30 cellular contexts compared by ENCODE assay signal in genomic region chr10:86282664-86283465, GRCh38.
DNase-seq lines count a peak whose midpoint lies in the region; ATAC-seq and TF ChIP-seq lines count a peak whose summit lies in the region.
"Had no signal": no experiment of that assay in that cellular context is flagged by ENCODE, and none has a peak within 500 bp of the region (broad histone marks: within the 10 kb centered on the region; RNA-seq: fewer than 3 reads in every experiment).

No MANE protein-coding gene starts in this region.

- no peak overlapping the region for H3K27ac ChIP-seq in lung (ENCODE audit: low read depth in 1 of 2, low read length in 1 of 2)
- H3K27ac ChIP-seq in spleen: no peak overlapping the region
- H3K27ac ChIP-seq: epithelial cell of prostate, neural progenitor cell, parathyroid adenoma, right lobe of liver had no signal

- TF ChIP-seq POLR2A in spleen (IDR thresholded peaks at IDR 0.05): no peak

- H3K4me3 Mint-ChIP-seq in stimulated activated naive CD8-positive, alpha-beta T cell treated with anti-CD3 and anti-CD28 coated beads, Interleukin-15, amount 100 ng/mL, for 72 hours: no peak overlapping the region
- no peak overlapping the region for H3K4me3 Mint-ChIP-seq in activated naive CD8-positive, alpha-beta T cell treated with anti-CD3 and anti-CD28 coated beads, Interleukin-2, amount 50 U/mL, for 24 hours
- H3K4me3 Mint-ChIP-seq: activated naive CD4-positive, alpha-beta T cell treated with anti-CD3 and anti-CD28 coated beads, Interleukin-2, amount 50 U/mL, for 24 hours; activated T-helper 1 cell treated with anti-CD3 and anti-CD28 coated beads, Interleukin-12 subunit alpha, Interleukin-12 subunit beta, Interleukin-2, Interleukin-4 antibody, amounts not matched to agents 30 ng/mL and 10 ng/mL and 1 ng/mL, durations not matched to agents 14 hours and 24 hours and 36 hours; CD4-positive, alpha-beta T cell; GM23338; neural progenitor cell; T-cell had no signal

- H3K36me3 ChIP-seq in lung (ENCODE audit: control insufficient read depth in 2 of 2, insufficient read depth in 2 of 2, low read length in 2 of 2): no peaks in the 10 kb centered on the region
- H3K36me3 ChIP-seq in spleen: no peaks in the 10 kb centered on the region
- H3K36me3 ChIP-seq: right lobe of liver had no signal

- ATAC-seq in stimulated activated naive CD8-positive, alpha-beta T cell treated with anti-CD3 and anti-CD28 coated beads, Interleukin-15, amount 100 ng/mL, for 72 hours: peak; percentile 27
- ATAC-seq in stimulated activated naive CD8-positive, alpha-beta T cell treated with anti-CD3 and anti-CD28 coated beads, Interleukin-15, Interleukin-2, amounts not matched to agents 100 U/mL and 50 U/mL, for 24 hours: no peak
- ATAC-seq in lung (ENCODE audit: insufficient read depth, low FRiP score) (no peak), HG03565 (IDR thresholded peaks at IDR 0.05; ENCODE audit: unreplicated experiment) (no peak)
- no peak for ATAC-seq in activated naive CD8-positive, alpha-beta T cell treated with anti-CD3 and anti-CD28 coated beads, Interleukin-2, amount 50 U/mL, for 24 hours
- ATAC-seq: GM23338, K562, left colon, right lobe of liver, T-cell had no signal

- intact Hi-C loops in spleen (cut with DNase I; ENCODE audit: low total_unique reads): no loop called here

- no peak for TF ChIP-seq CTCF in lung (IDR thresholded peaks at IDR 0.05; ENCODE audit: control extremely low read depth, extremely low read depth)
- no peak for TF ChIP-seq CTCF in spleen (IDR thresholded peaks at IDR 0.05 in 8 of 11, conservative IDR thresholded peaks at IDR 0.05 in 3 of 11)

- WGBS in lung, 2 donors: 61 to 67% methylated on average over 1 of the region's 1 CpG
- WGBS in spleen, 5 donors: 69 to 85% (median 79%) methylated on average over 1 of the region's 1 CpG

- no peak overlapping the region for H3K27ac Mint-ChIP-seq in stimulated activated naive CD8-positive, alpha-beta T cell treated with anti-CD3 and anti-CD28 coated beads, Interleukin-15, amount 100 ng/mL, for 72 hours
- no peak overlapping the region for H3K27ac Mint-ChIP-seq in activated naive CD8-positive, alpha-beta T cell treated with anti-CD3 and anti-CD28 coated beads, Interleukin-2, amount 50 U/mL, for 24 hours
- H3K27ac Mint-ChIP-seq: activated naive CD4-positive, alpha-beta T cell treated with anti-CD3 and anti-CD28 coated beads, Interleukin-2, amount 50 U/mL, for 24 hours; activated T-helper 1 cell treated with anti-CD3 and anti-CD28 coated beads, Interleukin-12 subunit alpha, Interleukin-12 subunit beta, Interleukin-2, Interleukin-4 antibody, amounts not matched to agents 30 ng/mL and 10 ng/mL and 1 ng/mL, durations not matched to agents 14 hours and 24 hours and 36 hours; CD4-positive, alpha-beta T cell; GM23338; neural progenitor cell; T-cell had no signal

- H3K27me3 ChIP-seq in lung (ENCODE audit: control insufficient read depth, insufficient read depth): no peaks in the 10 kb centered on the region
- H3K27me3 ChIP-seq in spleen (replicated peaks in 1 of 7): peaks cover 0 to 12% (median 0%) of the 10 kb centered on the region in 7 donors
- H3K27me3 ChIP-seq: neural progenitor cell, right lobe of liver had no signal

- H3K9me3 ChIP-seq in lung (ENCODE audit: control insufficient read depth in 2 of 2, insufficient read depth in 1 of 2, low read length in 1 of 2): peaks cover 1 to 3% of the 10 kb centered on the region in 2 donors
- peaks cover 0 to 35% (median 27%) of the 10 kb centered on the region in 8 donors for H3K9me3 ChIP-seq in spleen

- no peaks in the 10 kb centered on the region for H3K4me1 Mint-ChIP-seq in stimulated activated naive CD8-positive, alpha-beta T cell treated with anti-CD3 and anti-CD28 coated beads, Interleukin-15, amount 100 ng/mL, for 72 hours
- no peaks in the 10 kb centered on the region for H3K4me1 Mint-ChIP-seq in activated naive CD8-positive, alpha-beta T cell treated with anti-CD3 and anti-CD28 coated beads, Interleukin-2, amount 50 U/mL, for 24 hours
- H3K4me1 Mint-ChIP-seq: activated naive CD4-positive, alpha-beta T cell treated with anti-CD3 and anti-CD28 coated beads, Interleukin-2, amount 50 U/mL, for 24 hours; GM23338; neural progenitor cell; T-cell had no signal

- peaks cover 9 to 10% of the 10 kb centered on the region in 2 donors for H3K9me3 Mint-ChIP-seq in stimulated activated naive CD8-positive, alpha-beta T cell treated with anti-CD3 and anti-CD28 coated beads, Interleukin-15, amount 100 ng/mL, for 72 hours
- peaks cover 4% of the 10 kb centered on the region for H3K9me3 Mint-ChIP-seq in activated naive CD8-positive, alpha-beta T cell treated with anti-CD3 and anti-CD28 coated beads, Interleukin-2, amount 50 U/mL, for 24 hours
- H3K9me3 Mint-ChIP-seq: activated naive CD4-positive, alpha-beta T cell treated with anti-CD3 and anti-CD28 coated beads, Interleukin-2, amount 50 U/mL, for 24 hours had no signal

- no peaks in the 10 kb centered on the region for H3K27me3 Mint-ChIP-seq in stimulated activated naive CD8-positive, alpha-beta T cell treated with anti-CD3 and anti-CD28 coated beads, Interleukin-15, amount 100 ng/mL, for 72 hours
- peaks cover 5% of the 10 kb centered on the region for H3K27me3 Mint-ChIP-seq in activated naive CD8-positive, alpha-beta T cell treated with anti-CD3 and anti-CD28 coated beads, Interleukin-2, amount 50 U/mL, for 24 hours

- H3K4me3 ChIP-seq in lung (no peak overlapping the region), spleen (no peak overlapping the region)
- H3K4me3 ChIP-seq: GM23338, K562, neural progenitor cell, right lobe of liver had no signal

- H3K4me1 ChIP-seq in lung (ENCODE audit: control insufficient read depth in 2 of 2, insufficient read depth in 2 of 2, low read length in 2 of 2) (no peaks in the 10 kb centered on the region), spleen (no peaks in the 10 kb centered on the region)
- H3K4me1 ChIP-seq: neural progenitor cell, parathyroid adenoma, right lobe of liver had no signal

- no peak for DNase-seq in stimulated activated naive CD8-positive, alpha-beta T cell treated with anti-CD3 and anti-CD28 coated beads, Interleukin-15, amount 100 ng/mL, for 72 hours
- DNase-seq in stimulated activated naive CD8-positive, alpha-beta T cell treated with anti-CD3 and anti-CD28 coated beads, Interleukin-15, Interleukin-2, amounts not matched to agents 100 U/mL and 50 U/mL, for 24 hours: no peak
- DNase-seq in lung (ENCODE audit: low spot score) (peak; percentile 20), spleen (peak; percentile 49), H4 (ENCODE audit: low spot score) (no peak)
- DNase-seq in activated naive CD8-positive, alpha-beta T cell treated with anti-CD3 and anti-CD28 coated beads, Interleukin-2, amount 50 U/mL, for 24 hours: no peak
- DNase-seq: activated CD4-positive, alpha-beta T cell treated with anti-CD3 and anti-CD28 coated beads, Interleukin-2, amount 50 U/mL, for 1 hour; amygdala; CD4-positive, alpha-beta T cell; DND-41; effector CD8-positive, alpha-beta T cell; GF-D8; hypothalamus; left colon; mammary epithelial cell; NCI-H1048; NCI-H1694; RPMI8226; stimulated activated CD4-positive, alpha-beta T cell treated with anti-CD3 and anti-CD28 coated beads, Interleukin-12 subunit alpha, Interleukin-12 subunit beta, amount 100 ng/mL, for 4 hours; stimulated activated CD4-positive, alpha-beta T cell treated with anti-CD3 and anti-CD28 coated beads, Interleukin-2, amount 100 ng/mL, for 48 hours; T-cell had no signal

- H3K36me3 Mint-ChIP-seq in activated naive CD8-positive, alpha-beta T cell treated with anti-CD3 and anti-CD28 coated beads, Interleukin-2, amount 50 U/mL, for 24 hours (ENCODE audit: low read depth): no peaks in the 10 kb centered on the region
- H3K36me3 Mint-ChIP-seq: activated naive CD4-positive, alpha-beta T cell treated with anti-CD3 and anti-CD28 coated beads, Interleukin-2, amount 50 U/mL, for 24 hours; neural progenitor cell; T-cell had no signal

Comparison
In these comparisons a context has a peak if more than half of its experiments do, and no peak if none do; other contexts are left out.
1. DNase-seq: peak in lung (single experiment) and spleen (single experiment); none in stimulated activated naive CD8-positive, alpha-beta T cell treated with anti-CD3 and anti-CD28 coated beads, Interleukin-15, amount 100 ng/mL, for 72 hours (0 of 2), stimulated activated naive CD8-positive, alpha-beta T cell treated with anti-CD3 and anti-CD28 coated beads, Interleukin-15, Interleukin-2, amounts not matched to agents 100 U/mL and 50 U/mL, for 24 hours (single experiment), H4 (single experiment) and activated naive CD8-positive, alpha-beta T cell treated with anti-CD3 and anti-CD28 coated beads, Interleukin-2, amount 50 U/mL, for 24 hours (single experiment).